ENCODE assay signal across 1 cellular context in genomic region chr7:150324366-150324961, GRCh38.
TF ChIP-seq lines count a peak whose summit lies in the region.

No MANE protein-coding gene starts in this region.

TF ChIP-seq in K562, 482 proteins besides CTCF, POLR2A, EP300 and RAD21 (continued from another document and continues in another):
- no peak for TF ChIP-seq ZNF75A (CRISPR knock-in tag; IDR thresholded peaks at IDR 0.05)
- no peak for TF ChIP-seq ZNF445 (CRISPR knock-in tag; IDR thresholded peaks at IDR 0.05; ENCODE audit: low read depth)
- TF ChIP-seq SMARCA5 (IDR thresholded peaks at IDR 0.05): peak; percentile 23; the same call in 1 of the 2 replicates
- no peak for TF ChIP-seq CTCFL (IDR thresholded peaks at IDR 0.05; ENCODE audit: borderline replicate concordance, insufficient read depth, low read depth, low read length, poor library complexity, severe bottlenecking)
- TF ChIP-seq REST (CRISPR knock-in tag; IDR thresholded peaks at IDR 0.05; ENCODE audit: low read depth): peak; percentile 23; the same call in 1 of the 2 replicates
- no peak for TF ChIP-seq ZNF696 (CRISPR knock-in tag; conservative IDR thresholded peaks at IDR 0.05)
- TF ChIP-seq MEF2D (tag; conservative IDR thresholded peaks at IDR 0.05; ENCODE audit: low read depth): no peak; the same call in 1 of the 2 replicates
- 0 out of 2 replicates have a peak, but pooled peaks have one; percentile 34 for TF ChIP-seq MTA2 (IDR thresholded peaks at IDR 0.05; ENCODE audit: low read depth)
- no peak for TF ChIP-seq ASH1L (IDR thresholded peaks at IDR 0.05; ENCODE audit: borderline replicate concordance, low read depth, partially characterized antibody)
- no peak; the same call in 1 of the 2 replicates for TF ChIP-seq ETV1 (tag; conservative IDR thresholded peaks at IDR 0.05; ENCODE audit: low read depth)
- no peak for TF ChIP-seq PML (IDR thresholded peaks at IDR 0.05; ENCODE audit: low read length)
- TF ChIP-seq HDAC6 (IDR thresholded peaks at IDR 0.05; ENCODE audit: low read depth, low read length): peak; percentile 14; the same call in 1 of the 2 replicates
- no peak for TF ChIP-seq ESRRB (CRISPR knock-in tag; IDR thresholded peaks at IDR 0.05; ENCODE audit: borderline replicate concordance)
- peak; percentile 14; the same call in 1 of the 2 replicates for TF ChIP-seq HLTF (IDR thresholded peaks at IDR 0.05)
- 0 out of 2 replicates have a peak, but pooled peaks have one; percentile 35 for TF ChIP-seq NBN (IDR thresholded peaks at IDR 0.05; ENCODE audit: low read depth)
- 0 out of 2 replicates have a peak, but pooled peaks have one; percentile 16 for TF ChIP-seq ZBTB7A (IDR thresholded peaks at IDR 0.05; ENCODE audit: borderline replicate concordance, control insufficient read depth, low read depth, low read length)
- no peak for TF ChIP-seq RBM34 (IDR thresholded peaks at IDR 0.05; ENCODE audit: borderline replicate concordance, insufficient read depth, low read length)
- TF ChIP-seq TCF7 (IDR thresholded peaks at IDR 0.05; ENCODE audit: borderline replicate concordance): no peak
- peak; percentile 28; the same call in 1 of the 2 replicates for TF ChIP-seq HDGF (IDR thresholded peaks at IDR 0.05)
- 0 out of 2 replicates have a peak, but pooled peaks have one; percentile 21 for TF ChIP-seq GTF2F1 (IDR thresholded peaks at IDR 0.05; ENCODE audit: low read depth, low read length)
- TF ChIP-seq NR2C2 (CRISPR knock-in tag; IDR thresholded peaks at IDR 0.05): no peak
- peak; percentile 84 for TF ChIP-seq NR2C2 (tag; IDR thresholded peaks at IDR 0.05)
- TF ChIP-seq, protein P1, sequence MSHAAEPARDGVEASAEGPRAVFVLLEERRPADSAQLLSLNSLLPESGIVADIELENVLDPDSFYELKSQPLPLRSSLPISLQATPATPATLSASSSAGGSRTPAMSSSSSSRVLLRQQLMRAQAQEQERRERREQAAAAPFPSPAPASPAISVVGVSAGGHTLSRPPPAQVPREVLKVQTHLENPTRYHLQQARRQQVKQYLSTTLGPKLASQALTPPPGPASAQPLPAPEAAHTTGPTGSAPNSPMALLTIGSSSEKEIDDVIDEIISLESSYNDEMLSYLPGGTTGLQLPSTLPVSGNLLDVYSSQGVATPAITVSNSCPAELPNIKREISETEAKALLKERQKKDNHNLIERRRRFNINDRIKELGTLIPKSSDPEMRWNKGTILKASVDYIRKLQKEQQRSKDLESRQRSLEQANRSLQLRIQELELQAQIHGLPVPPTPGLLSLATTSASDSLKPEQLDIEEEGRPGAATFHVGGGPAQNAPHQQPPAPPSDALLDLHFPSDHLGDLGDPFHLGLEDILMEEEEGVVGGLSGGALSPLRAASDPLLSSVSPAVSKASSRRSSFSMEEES (CRISPR knock-in tag; IDR thresholded peaks at IDR 0.05): no peak
- TF ChIP-seq NR2C1 (IDR thresholded peaks at IDR 0.05): peak; percentile 85
- TF ChIP-seq NR2C1 (tag; IDR thresholded peaks at IDR 0.05): peak; percentile 84
- TF ChIP-seq HBP1 (CRISPR knock-in tag; IDR thresholded peaks at IDR 0.05): no peak
- TF ChIP-seq KDM5B (IDR thresholded peaks at IDR 0.05; ENCODE audit: insufficient replicate concordance, low read depth, low read length): peak; percentile 10
- TF ChIP-seq NEUROD1 (IDR thresholded peaks at IDR 0.05; ENCODE audit: borderline replicate concordance, low read depth, low read length, partially characterized antibody): peak; percentile 7
- TF ChIP-seq SMARCB1 (IDR thresholded peaks at IDR 0.05; ENCODE audit: insufficient read length, low read depth): peak; percentile 85
- 0 out of 2 replicates have a peak, but pooled peaks have one; percentile 23 for TF ChIP-seq DPF2 (IDR thresholded peaks at IDR 0.05)
- TF ChIP-seq RBFOX2 (IDR thresholded peaks at IDR 0.05; ENCODE audit: low read depth, low read length): 0 out of 2 replicates have a peak, but pooled peaks have one; percentile 2
- TF ChIP-seq TAF1 (IDR thresholded peaks at IDR 0.05; ENCODE audit: control insufficient read depth, extremely low read depth, insufficient read depth, low read length, severe bottlenecking): peak; percentile 23
- TF ChIP-seq CHD1 (IDR thresholded peaks at IDR 0.05; ENCODE audit: low read length): peak; percentile 88
- TF ChIP-seq HEY1 (CRISPR knock-in tag; IDR thresholded peaks at IDR 0.05; ENCODE audit: borderline replicate concordance): no peak
- TF ChIP-seq KAT2B (IDR thresholded peaks at IDR 0.05; ENCODE audit: low read depth, low read length): peak; percentile 40
- TF ChIP-seq CBX5 (IDR thresholded peaks at IDR 0.05; ENCODE audit: borderline replicate concordance, low read depth): no peak
- TF ChIP-seq EGR1 (conservative IDR thresholded peaks at IDR 0.05): peak; percentile 87
- TF ChIP-seq, protein P2, sequence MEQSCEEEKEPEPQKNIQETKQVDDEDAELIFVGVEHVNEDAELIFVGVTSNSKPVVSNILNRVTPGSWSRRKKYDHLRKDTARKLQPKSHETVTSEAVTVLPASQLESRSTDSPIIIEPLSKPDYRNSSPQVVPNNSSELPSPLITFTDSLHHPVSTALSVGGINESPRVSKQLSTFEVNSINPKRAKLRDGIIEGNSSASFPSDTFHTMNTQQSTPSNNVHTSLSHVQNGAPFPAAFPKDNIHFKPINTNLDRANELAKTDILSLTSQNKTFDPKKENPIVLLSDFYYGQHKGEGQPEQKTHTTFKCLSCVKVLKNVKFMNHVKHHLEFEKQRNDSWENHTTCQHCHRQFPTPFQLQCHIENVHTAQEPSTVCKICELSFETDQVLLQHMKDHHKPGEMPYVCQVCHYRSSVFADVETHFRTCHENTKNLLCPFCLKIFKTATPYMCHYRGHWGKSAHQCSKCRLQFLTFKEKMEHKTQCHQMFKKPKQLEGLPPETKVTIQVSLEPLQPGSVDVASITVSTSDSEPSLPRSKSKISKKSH (CRISPR knock-in tag; IDR thresholded peaks at IDR 0.05): no peak
- no peak for TF ChIP-seq NCOR1 (IDR thresholded peaks at IDR 0.05)
- no peak for TF ChIP-seq HMGXB4 (CRISPR knock-in tag; IDR thresholded peaks at IDR 0.05)
- no peak for TF ChIP-seq SNIP1 (IDR thresholded peaks at IDR 0.05; ENCODE audit: low read depth)
- no peak for TF ChIP-seq EP400 (IDR thresholded peaks at IDR 0.05)
- no peak for TF ChIP-seq ZNF436 (CRISPR knock-in tag; IDR thresholded peaks at IDR 0.05)
- TF ChIP-seq SMARCA4 (IDR thresholded peaks at IDR 0.05): 0 out of 2 replicates have a peak, but pooled peaks have one; percentile 24
- TF ChIP-seq CBFA2T2 (conservative IDR thresholded peaks at IDR 0.05): no peak
- TF ChIP-seq ARID3B (CRISPR knock-in tag; IDR thresholded peaks at IDR 0.05; ENCODE audit: borderline replicate concordance): no peak
- no peak for TF ChIP-seq ZBED1 (IDR thresholded peaks at IDR 0.05)
- TF ChIP-seq PTTG1 (tag; IDR thresholded peaks at IDR 0.05; ENCODE audit: low read depth): no peak
- TF ChIP-seq ARID1B (IDR thresholded peaks at IDR 0.05): peak; percentile 27; the same call in 1 of the 2 replicates
- TF ChIP-seq ESRRA (IDR thresholded peaks at IDR 0.05; ENCODE audit: borderline replicate concordance, low read depth): no peak
- TF ChIP-seq, protein P3, sequence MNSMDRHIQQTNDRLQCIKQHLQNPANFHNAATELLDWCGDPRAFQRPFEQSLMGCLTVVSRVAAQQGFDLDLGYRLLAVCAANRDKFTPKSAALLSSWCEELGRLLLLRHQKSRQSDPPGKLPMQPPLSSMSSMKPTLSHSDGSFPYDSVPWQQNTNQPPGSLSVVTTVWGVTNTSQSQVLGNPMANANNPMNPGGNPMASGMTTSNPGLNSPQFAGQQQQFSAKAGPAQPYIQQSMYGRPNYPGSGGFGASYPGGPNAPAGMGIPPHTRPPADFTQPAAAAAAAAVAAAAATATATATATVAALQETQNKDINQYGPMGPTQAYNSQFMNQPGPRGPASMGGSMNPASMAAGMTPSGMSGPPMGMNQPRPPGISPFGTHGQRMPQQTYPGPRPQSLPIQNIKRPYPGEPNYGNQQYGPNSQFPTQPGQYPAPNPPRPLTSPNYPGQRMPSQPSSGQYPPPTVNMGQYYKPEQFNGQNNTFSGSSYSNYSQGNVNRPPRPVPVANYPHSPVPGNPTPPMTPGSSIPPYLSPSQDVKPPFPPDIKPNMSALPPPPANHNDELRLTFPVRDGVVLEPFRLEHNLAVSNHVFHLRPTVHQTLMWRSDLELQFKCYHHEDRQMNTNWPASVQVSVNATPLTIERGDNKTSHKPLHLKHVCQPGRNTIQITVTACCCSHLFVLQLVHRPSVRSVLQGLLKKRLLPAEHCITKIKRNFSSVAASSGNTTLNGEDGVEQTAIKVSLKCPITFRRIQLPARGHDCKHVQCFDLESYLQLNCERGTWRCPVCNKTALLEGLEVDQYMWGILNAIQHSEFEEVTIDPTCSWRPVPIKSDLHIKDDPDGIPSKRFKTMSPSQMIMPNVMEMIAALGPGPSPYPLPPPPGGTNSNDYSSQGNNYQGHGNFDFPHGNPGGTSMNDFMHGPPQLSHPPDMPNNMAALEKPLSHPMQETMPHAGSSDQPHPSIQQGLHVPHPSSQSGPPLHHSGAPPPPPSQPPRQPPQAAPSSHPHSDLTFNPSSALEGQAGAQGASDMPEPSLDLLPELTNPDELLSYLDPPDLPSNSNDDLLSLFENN (IDR thresholded peaks at IDR 0.05; ENCODE audit: low read depth in 2 of 2, low read length in 2 of 2): 0 out of 4 replicates have a peak, but pooled peaks of 1 of the 2 experiments have one; percentile 23
